In the genomic region with DNA sequence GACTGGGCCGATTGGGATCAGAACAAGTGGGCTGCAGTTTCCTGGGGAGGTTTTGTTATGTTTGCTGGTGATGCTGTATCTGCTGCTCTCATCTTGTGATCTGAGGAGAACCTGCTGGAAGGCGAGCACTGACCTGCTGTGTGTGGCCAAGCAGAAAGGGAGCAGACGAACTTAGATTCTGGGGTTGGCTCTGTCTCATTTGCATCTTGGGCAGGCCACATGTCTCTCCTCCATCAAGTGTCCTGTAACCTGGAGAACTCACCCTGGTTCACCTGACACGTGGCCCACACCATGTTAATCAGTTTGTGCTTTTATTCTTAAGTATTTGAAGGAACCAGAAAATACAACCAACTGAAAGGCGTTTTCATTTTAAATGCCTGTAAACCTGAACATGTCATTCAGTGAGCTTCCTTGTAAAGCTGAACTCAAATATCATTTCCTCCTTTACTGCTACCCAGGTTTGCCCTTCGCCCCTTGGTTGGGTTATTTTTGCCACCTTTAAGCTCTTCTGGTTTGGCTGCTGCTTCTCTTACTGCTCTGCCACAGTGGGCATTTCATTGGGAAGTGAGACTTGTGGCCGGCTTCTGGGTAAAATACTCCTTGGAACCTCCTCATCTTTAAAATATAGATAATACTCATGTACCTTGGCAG, we compare ENCODE assay signal across 12 cellular contexts. TPM values are rescaled to one million over a fixed set of nuclear protein-coding genes. Genes with fewer than 3 reads are reported as not detected.
DNase-seq lines count a peak whose midpoint lies in the region; ATAC-seq, FAIRE-seq and TF ChIP-seq lines count a peak whose summit lies in the region.
"Had no signal": no experiment of that assay in that cellular context is flagged by ENCODE, and none has a peak within 500 bp of the region (broad histone marks: within the 10 kb centered on the region; RNA-seq: fewer than 3 reads in every experiment).

No MANE protein-coding gene starts in this region.

- H3K27me3 ChIP-seq in right atrium auricular region (no peaks in the 10 kb centered on the region), body of pancreas (no peaks in the 10 kb centered on the region)
- H3K27me3 ChIP-seq: testis had no signal

- ATAC-seq in GM21423 (IDR thresholded peaks at IDR 0.05; ENCODE audit: unreplicated experiment) (peak; percentile 83), HG03280 (IDR thresholded peaks at IDR 0.05; ENCODE audit: unreplicated experiment) (peak; percentile 81), body of pancreas (no peak)
- no peak for ATAC-seq in activated naive CD4-positive, alpha-beta T cell treated with anti-CD3 and anti-CD28 coated beads, Interleukin-2, amount 50 U/mL, for 72 hours

- no peak for TF ChIP-seq POLR2A in GM12891 (IDR thresholded peaks at IDR 0.05; ENCODE audit: low read depth, low read length)
- TF ChIP-seq POLR2A in body of pancreas (IDR thresholded peaks at IDR 0.05) = no peak

- H3K4me1 ChIP-seq in right atrium auricular region (peaks cover 0 to 78% of the 10 kb centered on the region in 2 donors), body of pancreas (peaks cover 27% of the 10 kb centered on the region)

- H3K27ac ChIP-seq in right atrium auricular region (peak overlapping the region; percentile 40 to 90), body of pancreas (no peak overlapping the region)
- H3K27ac ChIP-seq: SK-N-MC, testis had no signal

- FAIRE-seq in GM12891 (lab: Jason Lieb, UNC) = peak; percentile 80

- H3K9me3 Mint-ChIP-seq in activated naive CD4-positive, alpha-beta T cell treated with anti-CD3 and anti-CD28 coated beads, Interleukin-2, amount 50 U/mL, for 72 hours = no peaks in the 10 kb centered on the region
- H3K9me3 Mint-ChIP-seq: CD4-positive, alpha-beta memory T cell had no signal

- intact Hi-C loops in body of pancreas (cut with DNase I) = no loop called here

- 79 to 87% methylated on average over 7 of the region's 7 CpGs for WGBS in body of pancreas, 2 donors

- H3K36me3 ChIP-seq in right atrium auricular region (no peaks in the 10 kb centered on the region), body of pancreas (replicated peaks in 1 of 2; ENCODE audit: insufficient read depth in 1 of 2, low read depth in 2 of 2) (no peaks in the 10 kb centered on the region)

- H3K27ac Mint-ChIP-seq in activated naive CD4-positive, alpha-beta T cell treated with anti-CD3 and anti-CD28 coated beads, Interleukin-2, amount 50 U/mL, for 72 hours = no peak overlapping the region

- no peak overlapping the region for H3K4me3 ChIP-seq in right atrium auricular region
- no peak overlapping the region for H3K4me3 ChIP-seq in body of pancreas
- H3K4me3 ChIP-seq: SK-N-MC, testis had no signal

- no peak for TF ChIP-seq CTCF in right atrium auricular region (IDR thresholded peaks at IDR 0.05)
- TF ChIP-seq CTCF in body of pancreas (IDR thresholded peaks at IDR 0.05) = no peak

- no peaks in the 10 kb centered on the region for H3K9me3 ChIP-seq in right atrium auricular region
- H3K9me3 ChIP-seq in body of pancreas = no peaks in the 10 kb centered on the region
- H3K9me3 ChIP-seq: testis had no signal

- no peak for DNase-seq in GM12891 (ENCODE audit: insufficient read length, low spot score)
- DNase-seq in right atrium auricular region (ENCODE audit: low spot score) = no peak
- no peak for DNase-seq in body of pancreas
- DNase-seq in COLO829 (ENCODE audit: low spot score) = no peak
- no peak for DNase-seq in NCI-H2107 treated with DMSO at 0.1 percent for 48 hours (lab: John Stamatoyannopoulos, UW; ENCODE audit: unreplicated experiment)
- DNase-seq in activated naive CD4-positive, alpha-beta T cell treated with anti-CD3 and anti-CD28 coated beads, Interleukin-2, amount 50 U/mL, for 72 hours (ENCODE audit: low spot score in 2 of 2) = no peak
- DNase-seq: activated T-cell treated with anti-CD3 and anti-CD28 coated beads, Interleukin-2, amount 50 U/mL, for 1 hour; CD4-positive, alpha-beta memory T cell; testis had no signal

- no peaks in the 10 kb centered on the region for H3K36me3 Mint-ChIP-seq in activated naive CD4-positive, alpha-beta T cell treated with anti-CD3 and anti-CD28 coated beads, Interleukin-2, amount 50 U/mL, for 72 hours

TF ChIP-seq in GM12891, 5 proteins besides CTCF, POLR2A, EP300 and RAD21:
- TF ChIP-seq POU2F2 (IDR thresholded peaks at IDR 0.05; ENCODE audit: low read depth, low read length) = no peak
- TF ChIP-seq POLR2AphosphoS5 (IDR thresholded peaks at IDR 0.05; ENCODE audit: low read depth, low read length) = no peak
- peak; percentile 18; the same call in 1 of the 2 replicates for TF ChIP-seq SPI1 (IDR thresholded peaks at IDR 0.05; ENCODE audit: low read depth, low read length)
- TF ChIP-seq TAF1 (IDR thresholded peaks at IDR 0.05; ENCODE audit: low read depth, low read length) = peak; percentile 61
- TF ChIP-seq PAX5 (IDR thresholded peaks at IDR 0.05; ENCODE audit: insufficient read depth, low read length, severe bottlenecking) = no peak

RNA-seq across cellular contexts. Expression of a gene that starts 33.5 kb away (rescaled TPM):
- 19.6 TPM for polyA plus RNA-seq in GM12891 (2012; ENCODE audit: low read depth, missing spikeins)
- total RNA-seq in right atrium auricular region (100 to 1,000 TPM; 172 to 259 TPM), body of pancreas (10 to 100 TPM; 17.1 to 24.1 TPM)
- 10 to 100 TPM; 19.1 to 33.1 TPM for total RNA-seq in activated naive CD4-positive, alpha-beta T cell treated with anti-CD3 and anti-CD28 coated beads, Interleukin-2, amount 50 U/mL, for 72 hours

Comparison
In these comparisons a context has a peak if more than half of its experiments do, and no peak if none do; other contexts are left out.
1. ATAC-seq: peak in GM21423 (single experiment) and HG03280 (single experiment); none in body of pancreas (single experiment) and activated naive CD4-positive, alpha-beta T cell treated with anti-CD3 and anti-CD28 coated beads, Interleukin-2, amount 50 U/mL, for 72 hours (0 of 2).
2. H3K27ac ChIP-seq: peak in right atrium auricular region (2 of 2); none in body of pancreas (0 of 4).
3. RNA of a gene that starts 33.5 kb away (total RNA-seq): 172 to 259 TPM in right atrium auricular region; 19.1 to 33.1 TPM in activated naive CD4-positive, alpha-beta T cell treated with anti-CD3 and anti-CD28 coated beads, Interleukin-2, amount 50 U/mL, for 72 hours and 17.1 to 24.1 TPM in body of pancreas; every median in the first group is over 4 times any median in the second.